In the genomic region with DNA sequence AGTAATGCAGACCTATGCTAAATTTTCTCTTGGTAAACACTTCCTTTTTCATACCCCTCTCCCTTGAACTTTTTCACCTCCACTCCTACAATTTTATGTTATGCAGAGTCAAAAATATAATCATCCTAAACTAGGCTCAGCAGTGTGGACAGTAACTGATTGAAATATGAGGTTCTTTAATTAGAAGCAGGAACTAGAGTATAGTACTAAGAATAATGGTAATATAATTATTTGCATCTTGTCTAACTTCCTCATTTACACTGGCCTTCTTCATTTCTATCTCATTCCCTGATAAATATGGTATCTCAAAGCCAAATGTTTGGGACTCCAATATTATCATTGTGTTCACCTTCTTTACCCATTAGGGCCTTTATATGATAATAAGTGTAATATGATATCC, we compare ENCODE assay signal across 16 cellular contexts. TPM values are rescaled to one million over a fixed set of nuclear protein-coding genes. Genes with fewer than 3 reads are reported as not detected.
DNase-seq lines count a peak whose midpoint lies in the region; ATAC-seq and TF ChIP-seq lines count a peak whose summit lies in the region.
"Had no signal": no experiment of that assay in that cellular context is flagged by ENCODE, and none has a peak within 500 bp of the region (broad histone marks: within the 10 kb centered on the region; RNA-seq: fewer than 3 reads in every experiment).

No MANE protein-coding gene starts in this region.

- no peak overlapping the region for H3K4me3 Mint-ChIP-seq in MCF 10A (ENCODE audit: unreplicated experiment)
- H3K4me3 Mint-ChIP-seq: activated naive CD4-positive, alpha-beta T cell treated with anti-CD3 and anti-CD28 coated beads for 36 hours had no signal

- TF ChIP-seq CTCF in OCI-LY1 (IDR thresholded peaks at IDR 0.05; ENCODE audit: low read length) (no peak), MCF 10A (IDR thresholded peaks at IDR 0.05; ENCODE audit: unreplicated experiment) (no peak)

- H3K36me3 Mint-ChIP-seq in MCF 10A (ENCODE audit: insufficient read depth, unreplicated experiment), result no peaks in the 10 kb centered on the region

- H2AFZ ChIP-seq in OCI-LY1 (ENCODE audit: low read length), result 0 out of 2 replicates have a peak overlapping the region, but pooled peaks have one; percentile 9

- no peaks in the 10 kb centered on the region for H3K27me3 Mint-ChIP-seq in MCF 10A (ENCODE audit: insufficient read depth, unreplicated experiment)

- H3K4me1 ChIP-seq in OCI-LY1 (ENCODE audit: insufficient read depth, low read length, severe bottlenecking), result peaks cover 14% of the 10 kb centered on the region

- intact Hi-C loops in MCF 10A (cut with micrococcal nuclease) (no loop called here), cardiac septum (cut with DNase I) (no loop called here)

- BruUV-seq in MCF 10A (replicated peaks; lab: Mats Ljungman, UMichigan), result no TSS peak

- no peaks in the 10 kb centered on the region for H4K20me1 ChIP-seq in OCI-LY1 (ENCODE audit: insufficient read depth, low read length)

- DNase-seq in iPS-NIHi11 (ENCODE audit: low spot score) (no peak), MCF 10A (ENCODE audit: unreplicated experiment) (no peak), cardiac septum (ENCODE audit: low spot score) (no peak), GM19240 (ENCODE audit: insufficient read length, low spot score) (no peak)
- DNase-seq: activated naive CD4-positive, alpha-beta T cell treated with anti-CD3 and anti-CD28 coated beads for 36 hours; C1 segment of cervical spinal cord; foreskin fibroblast; NCI-H1105; nucleus accumbens; stomach had no signal

- no peak overlapping the region for H3K4me3 ChIP-seq in OCI-LY1 (ENCODE audit: low read depth, low read length, poor library complexity, severe bottlenecking)
- H3K4me3 ChIP-seq: stomach had no signal

- no peak overlapping the region for H3K27ac Mint-ChIP-seq in MCF 10A (ENCODE audit: low read depth, unreplicated experiment)
- H3K27ac Mint-ChIP-seq: activated naive CD4-positive, alpha-beta T cell treated with anti-CD3 and anti-CD28 coated beads for 36 hours had no signal

- no peaks in the 10 kb centered on the region for H3F3A ChIP-seq in OCI-LY1 (ENCODE audit: insufficient read depth, low read length)

- no peak overlapping the region for H3K27ac ChIP-seq in OCI-LY1 (ENCODE audit: low read depth, low read length, poor library complexity, severe bottlenecking)

- H3K79me2 ChIP-seq in OCI-LY1 (ENCODE audit: insufficient read depth, low read length), result no peaks in the 10 kb centered on the region

- CTCF ChIA-PET in MCF 10A (lab: Yijun Ruan, JAX), result no interaction called here

- no peaks in the 10 kb centered on the region for H3K9me2 ChIP-seq in OCI-LY1 (ENCODE audit: low read depth, low read length)

- H3K4me2 ChIP-seq in OCI-LY1 (ENCODE audit: low read length), result peak overlapping the region; percentile 11; the same call in 1 of the 2 replicates

- H3K27me3 ChIP-seq in OCI-LY1 (ENCODE audit: insufficient read depth, low read length), result no peaks in the 10 kb centered on the region
- H3K27me3 ChIP-seq: stomach had no signal

- H3K4me1 Mint-ChIP-seq in MCF 10A (ENCODE audit: insufficient read depth, unreplicated experiment), result no peaks in the 10 kb centered on the region

- no peak overlapping the region for H3K9ac ChIP-seq in OCI-LY1 (ENCODE audit: low read length)

- H3K9me3 ChIP-seq in OCI-LY1 (ENCODE audit: low read length), result no peaks in the 10 kb centered on the region
- H3K9me3 ChIP-seq: stomach had no signal

- POLR2A ChIA-PET in MCF 10A (lab: Yijun Ruan, JAX), result no interaction called here

- no peaks in the 10 kb centered on the region for H3K9me3 Mint-ChIP-seq in MCF 10A (ENCODE audit: unreplicated experiment)
- H3K9me3 Mint-ChIP-seq: activated naive CD4-positive, alpha-beta T cell treated with anti-CD3 and anti-CD28 coated beads for 36 hours had no signal

- H3K36me3 ChIP-seq in OCI-LY1 (ENCODE audit: insufficient read depth, low read length), result no peaks in the 10 kb centered on the region
- H3K36me3 ChIP-seq: stomach had no signal

- peak; percentile 79 for ATAC-seq in GM18511 (IDR thresholded peaks at IDR 0.05; ENCODE audit: unreplicated experiment)
- peak; percentile 60 for ATAC-seq in GM21447 (IDR thresholded peaks at IDR 0.05; ENCODE audit: unreplicated experiment)
- peak; percentile 65 for ATAC-seq in HG03095 (IDR thresholded peaks at IDR 0.05; ENCODE audit: unreplicated experiment)
- ATAC-seq: left lobe of liver had no signal

RNA-seq across cellular contexts. Expression of a gene that starts 21.7 kb away (rescaled TPM):
- 20.2 and 24.2 TPM in 2 replicates for total RNA-seq in MCF 10A (2022)
- total RNA-seq in cardiac septum, result 0.27 TPM
- total RNA-seq: RPMI7951 had no signal

Comparison
In these comparisons a context has a peak if more than half of its experiments do, and no peak if none do; other contexts are left out.
1. RNA of a gene that starts 21.7 kb away (total RNA-seq): 20.2 to 24.2 TPM in MCF 10A; 0.27 TPM in cardiac septum (single experiment); every median in the first group is over 10 times any median in the second.
2. Peak in every context shown above with its lines, with median percentiles within 50 percentile points of each other: ATAC-seq.